In the genomic region with DNA sequence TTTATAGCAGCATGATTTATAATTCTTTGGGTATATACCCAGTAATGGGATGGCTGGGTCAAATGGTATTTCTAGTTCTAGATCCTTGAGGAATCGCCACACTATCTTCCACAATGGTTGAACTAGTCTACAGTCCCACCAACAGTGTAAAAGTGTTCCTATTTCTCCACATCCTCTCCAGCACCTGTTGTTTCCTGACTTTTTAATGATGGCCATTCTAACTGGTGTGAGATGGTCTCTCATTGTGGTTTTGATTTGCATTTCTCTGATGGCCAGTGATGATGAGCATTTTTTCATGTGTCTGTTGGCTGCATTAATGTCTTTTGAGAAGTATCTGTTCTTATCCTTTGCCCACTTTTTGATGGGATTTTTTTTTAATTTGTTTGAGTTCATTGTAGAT, we compare ENCODE assay signal across 1 cellular context. TPM values are rescaled to one million over a fixed set of nuclear protein-coding genes. Genes with fewer than 3 reads are reported as not detected.
"Had no signal": no experiment of that assay in that cellular context is flagged by ENCODE, and none has a peak within 500 bp of the region (broad histone marks: within the 10 kb centered on the region; RNA-seq: fewer than 3 reads in every experiment).

No MANE protein-coding gene starts in this region.

RNA-seq across cellular contexts. Expression of a gene that starts 20.0 kb away (rescaled TPM):
- total RNA-seq: G401 had no signal
